Comparison of ENCODE assay signal across 8 cellular contexts in genomic region chr7:30596043-30596641, GRCh38. TPM values are rescaled to one million over a fixed set of nuclear protein-coding genes. Genes with fewer than 3 reads are reported as not detected.
A peak's percentile ranks its signal among the peaks of the same experiment; 100 is the strongest.
DNase-seq lines count a peak whose midpoint lies in the region; ATAC-seq, FAIRE-seq and TF ChIP-seq lines count a peak whose summit lies in the region.

No MANE protein-coding gene starts in this region.

- POLR2A ChIA-PET in K562 (lab: Yijun Ruan, JAX): interaction anchor here (0.5 to 2.1 kb wide), 4 partner anchors 9 to 450 kb away, joined by 3 to 13 read pairs (median 3); no protein-coding TSS in a partner anchor

- no peak overlapping the region; the same call in 1 of the 2 replicates for H2AFZ ChIP-seq in K562 (ENCODE audit: low read depth, low read length)

- H3K4me3 ChIP-seq in AG09309 (ENCODE audit: control insufficient read depth, low read depth, low read length) (peak overlapping the region; percentile 71), K562 (peak overlapping the region; percentile 96), thymus (ENCODE audit: low read length) (peak overlapping the region; percentile 74)

- peak; percentile 37 for FAIRE-seq in K562 (lab: Jason Lieb, UNC)

- H3K9ac ChIP-seq in K562 (ENCODE audit: insufficient read depth in 1 of 2, low read depth in 2 of 2, low read length in 2 of 2): peak overlapping the region; percentile 85 to 99

- H3K4me2 ChIP-seq in K562 (ENCODE audit: insufficient read depth, low read length): peak overlapping the region; percentile 97

- intact Hi-C loops in K562 (cut with micrococcal nuclease): no loop called here

- H3K4me1 ChIP-seq in K562 (replicated peaks in 1 of 2; ENCODE audit: control insufficient read depth in 2 of 2, insufficient read depth in 2 of 2, low read length in 2 of 2) (no peaks in the 10 kb centered on the region; a peak in 1 of 5 replicates), thymus (ENCODE audit: control insufficient read depth, insufficient read depth, low read length) (peaks cover 14% of the 10 kb centered on the region)

- H3K27me3 ChIP-seq in K562 (ENCODE audit: control insufficient read depth in 2 of 2, insufficient read depth in 2 of 2, low read length in 2 of 2) (no peaks in the 10 kb centered on the region), thymus (ENCODE audit: control insufficient read depth, insufficient read depth) (no peaks in the 10 kb centered on the region)

- no peaks in the 10 kb centered on the region for H3K9me1 ChIP-seq in K562 (ENCODE audit: control insufficient read depth, insufficient read depth, low read length)

- H3K9me3 ChIP-seq in K562 (replicated peaks; ENCODE audit: control insufficient read depth, insufficient read depth, low read depth, low read length) (no peaks in the 10 kb centered on the region), thymus (ENCODE audit: control insufficient read depth) (no peaks in the 10 kb centered on the region)

- BruUV-seq in K562 (replicated peaks; lab: Mats Ljungman, UMichigan): no TSS peak

- ATAC-seq in K562 (peak; percentile 61), HG03159 (IDR thresholded peaks at IDR 0.05; ENCODE audit: unreplicated experiment) (no peak), GM19035 (IDR thresholded peaks at IDR 0.05; ENCODE audit: unreplicated experiment) (no peak)

- no peak for TF ChIP-seq EP300 in K562 (IDR thresholded peaks at IDR 0.05; ENCODE audit: low read length)

- H4K20me1 ChIP-seq in K562 (replicated peaks; ENCODE audit: control insufficient read depth, insufficient read depth, low read length): peaks cover 20% of the 10 kb centered on the region

- H3K79me2 ChIP-seq in K562 (ENCODE audit: control insufficient read depth, insufficient read depth, low read length): peaks cover 95% of the 10 kb centered on the region

- no peak for TF ChIP-seq RAD21 in K562 (CRISPR knock-in tag; conservative IDR thresholded peaks at IDR 0.05 in 1 of 2, IDR thresholded peaks at IDR 0.05 in 1 of 2)

- H3K36me3 ChIP-seq in K562 (ENCODE audit: control insufficient read depth, insufficient read depth, low read length) (peaks cover 51% of the 10 kb centered on the region), thymus (ENCODE audit: control insufficient read depth, insufficient read depth) (no peaks in the 10 kb centered on the region)

- WGBS in K562 (ENCODE audit: insufficient coverage, low coverage, missing lambda C conversion rate): under 1% methylated on average over 14 of the region's 14 CpGs
- WGBS in thymus: 61% methylated on average over 14 of the region's 14 CpGs

- TF ChIP-seq POLR2A in K562 (conservative IDR thresholded peaks at IDR 0.05): no peak

- in situ Hi-C loops in K562 (cut with MboI): no loop called here

- CTCF ChIA-PET in K562 (lab: Yijun Ruan, JAX; ENCODE audit: low intra/inter-chr PET ratio): no interaction called here

- TF ChIP-seq CTCF in AG09309 (IDR thresholded peaks at IDR 0.05; ENCODE audit: control insufficient read depth, insufficient read depth, low read depth, low read length, missing control alignments) (no peak), K562 (IDR thresholded peaks at IDR 0.05 in 2 of 3, conservative IDR thresholded peaks at IDR 0.05 in 1 of 3; ENCODE audit: insufficient read depth in 2 of 3, low read depth in 1 of 3, low read length in 3 of 3) (no peak)

- no peak for DNase-seq in AG09309 (ENCODE audit: low read depth)
- peak; percentile 54 for DNase-seq in GM03348 (ENCODE audit: low spot score)
- peak; percentile 38 for DNase-seq in NCI-H748 treated with DMSO at 0.1 percent for 48 hours (lab: John Stamatoyannopoulos, UW)
- DNase-seq in K562 (ENCODE audit: extremely low read depth in 1 of 4, low spot score in 3 of 4): peak in 3 of 4 experiments; percentile 28 to 52 (median 37)
- peak; percentile 35 for DNase-seq in left kidney (ENCODE audit: low read depth, low spot score)

- peak overlapping the region; percentile 90 for H3K27ac ChIP-seq in K562 (ENCODE audit: extremely low read depth, low read depth, low read length)
- H3K27ac ChIP-seq in thymus (ENCODE audit: low read depth): no peak overlapping the region

TF ChIP-seq in K562, 482 proteins besides CTCF, POLR2A, EP300 and RAD21 (continues in another document):
- TF ChIP-seq NR2F6 (CRISPR knock-in tag; IDR thresholded peaks at IDR 0.05) (no peak), RNF219 (CRISPR knock-in tag; IDR thresholded peaks at IDR 0.05) (no peak), PTBP1 (IDR thresholded peaks at IDR 0.05; ENCODE audit: low read depth, low read length) (no peak), ZBTB11 (CRISPR knock-in tag; IDR thresholded peaks at IDR 0.05) (no peak), PTRF (tag; IDR thresholded peaks at IDR 0.05) (no peak), VEZF1 (CRISPR knock-in tag; IDR thresholded peaks at IDR 0.05) (peak; percentile 58), HSF4 (CRISPR knock-in tag; IDR thresholded peaks at IDR 0.05; ENCODE audit: borderline replicate concordance) (no peak), SETDB1 (IDR thresholded peaks at IDR 0.05; ENCODE audit: low read length) (no peak), HDAC2 (IDR thresholded peaks at IDR 0.05) (0 out of 2 replicates have a peak, but pooled peaks have one; percentile 20)

RNA-seq across cellular contexts. Expression of gene GARS1, which starts 1.5 kb away (rescaled TPM):
- total RNA-seq in K562 (2011; cell fraction: chromatin; rRNA removed; ENCODE audit: low replicate concordance): 222 and 446 TPM in 2 replicates
- total RNA-seq in K562 (2011; cell fraction: nucleolus; rRNA removed): 158 and 190 TPM in 2 replicates
- 225 and 258 TPM in 2 replicates for total RNA-seq in K562 (2011; cell fraction: nucleoplasm; rRNA removed)
- total RNA-seq in K562 (2014; rRNA removed) (142 and 196 TPM in 2 replicates), K562 (2014; rRNA removed; fragmentation: Illumina TruSeq; extraction: Trizol) (272 and 300 TPM in 2 replicates), K562 (2015; rRNA removed; fragmentation: Illumina TruSeq; extraction: Trizol) (147 TPM in 2 replicates), K562 (2021) (270 and 312 TPM in 2 replicates)
- polyA plus RNA-seq in K562 (2011; rRNA removed) (391 and 636 TPM in 2 replicates), K562 (2014; fragmentation: Illumina TruSeq; extraction: Trizol) (650 and 769 TPM in 2 replicates), K562 (2014; fragmentation: Nextera tagmentation; extraction: Ambion mirVana) (100 to 1,000 TPM; 205 to 227 TPM), K562 (2014; rRNA removed) (234 and 319 TPM in 2 replicates), thymus (56.9 TPM)
- polyA plus RNA-seq in K562 (2011; cell fraction: cytosol; rRNA removed): 349 and 578 TPM in 2 replicates
- 440 and 547 TPM in 2 replicates for polyA plus RNA-seq in K562 (2011; cell fraction: nucleus; rRNA removed)
- 138 and 517 TPM in 2 replicates for polyA plus RNA-seq in K562 (2012)
- 421 and 586 TPM in 2 replicates for polyA minus RNA-seq in K562 (2011; rRNA and poly(A)+ RNA removed)
- polyA minus RNA-seq in K562 (2011; cell fraction: cytosol; rRNA and poly(A)+ RNA removed): 264 and 340 TPM in 2 replicates
- 178 and 266 TPM in 2 replicates for polyA minus RNA-seq in K562 (2011; cell fraction: nucleus; rRNA and poly(A)+ RNA removed)
